In genomic region chr7:134515569-134516468, GRCh38 we compare ENCODE assay signal across 12 cellular contexts. TPM values are rescaled to one million over a fixed set of nuclear protein-coding genes. Genes with fewer than 3 reads are reported as not detected.
DNase-seq lines count a peak whose midpoint lies in the region; ATAC-seq and TF ChIP-seq lines count a peak whose summit lies in the region.
"Had no signal": no experiment of that assay in that cellular context is flagged by ENCODE, and none has a peak within 500 bp of the region (broad histone marks: within the 10 kb centered on the region; RNA-seq: fewer than 3 reads in every experiment).

No MANE protein-coding gene starts in this region.

- ATAC-seq in Panc1 (peak; percentile 70), gastrocnemius medialis (peak; percentile 86 to 90), GM21381 (IDR thresholded peaks at IDR 0.05; ENCODE audit: unreplicated experiment) (no peak), WTC11 (no peak)
- ATAC-seq: activated naive CD4-positive, alpha-beta T cell treated with anti-CD3 and anti-CD28 coated beads, Interleukin-2, amount 50 U/mL, for 72 hours had no signal

- TF ChIP-seq CTCF in Panc1 (IDR thresholded peaks at IDR 0.05) (no peak), epithelial cell of proximal tubule (conservative IDR thresholded peaks at IDR 0.05; ENCODE audit: low read depth, low read length) (no peak), gastrocnemius medialis (IDR thresholded peaks at IDR 0.05 in 4 of 5, conservative IDR thresholded peaks at IDR 0.05 in 1 of 5) (no peak), WTC11 (IDR thresholded peaks at IDR 0.05) (no peak)

- H3K4me1 ChIP-seq in Panc1 (ENCODE audit: control insufficient read depth, insufficient read depth, low read length) (peaks cover 5% of the 10 kb centered on the region; the same call in 1 of the 2 replicates), gastrocnemius medialis (peaks cover 24 to 40% of the 10 kb centered on the region in 2 donors)

- H3K9me3 Mint-ChIP-seq in activated naive CD4-positive, alpha-beta T cell treated with anti-CD3 and anti-CD28 coated beads, Interleukin-2, amount 10 ng/mL, durations not matched to agents 7 days and 5 days: no peaks in the 10 kb centered on the region
- H3K9me3 Mint-ChIP-seq in WTC11: no peaks in the 10 kb centered on the region
- H3K9me3 Mint-ChIP-seq: activated naive CD4-positive, alpha-beta T cell treated with anti-CD3 and anti-CD28 coated beads, Interleukin-2, amount 50 U/mL, for 72 hours had no signal

- POLR2A ChIA-PET in Panc1 (lab: Charles Lee): no interaction called here
- POLR2A ChIA-PET in WTC11 (lab: Charles Lee): no interaction called here

- CTCF ChIA-PET in Panc1 (lab: Charles Lee) (no interaction called here), WTC11 (lab: Charles Lee) (interaction anchor here (1.4 to 2.1 kb wide), 4 partner anchors 32 to 83 kb away, joined by 7 to 24 read pairs (median 12); partner anchors contain the start of gene AKR1B15)
- CTCF ChIA-PET in activated naive CD4-positive, alpha-beta T cell treated with anti-CD3 and anti-CD28 coated beads, Interleukin-2, amount 10 ng/mL, durations not matched to agents 7 days and 5 days (lab: Charles Lee): interaction anchor here (0.6 to 2.2 kb wide), 6 partner anchors 24 to 439 kb away, joined by 3 to 12 read pairs (median 4); no protein-coding TSS in a partner anchor

- intact Hi-C loops in Panc1 (cut with micrococcal nuclease; ENCODE audit: unreplicated experiment) (loop anchor here (2.0 kb wide), 1 partner anchor 91 kb away; no protein-coding TSS in a partner anchor), gastrocnemius medialis (cut with DNase I; ENCODE audit: low total_unique reads) (loop anchor here (1.0 to 2.0 kb wide), 3 partner anchors 17 to 199 kb away; partner anchors contain the start of gene SLC35B4)

- no TSS peak for BruUV-seq in Panc1 (replicated peaks; lab: Mats Ljungman, UMichigan)

- no peaks in the 10 kb centered on the region for H3K36me3 ChIP-seq in Panc1 (ENCODE audit: control insufficient read depth, insufficient read depth, low read length)
- H3K36me3 ChIP-seq in gastrocnemius medialis: no peaks in the 10 kb centered on the region

- H3K9me3 ChIP-seq in Panc1 (ENCODE audit: control insufficient read depth, insufficient read depth, low read depth, low read length) (no peaks in the 10 kb centered on the region), gastrocnemius medialis (no peaks in the 10 kb centered on the region)

- H3K27me3 Mint-ChIP-seq in activated naive CD4-positive, alpha-beta T cell treated with anti-CD3 and anti-CD28 coated beads, Interleukin-2, amount 10 ng/mL, durations not matched to agents 7 days and 5 days: peaks cover 19% of the 10 kb centered on the region
- peaks cover 6% of the 10 kb centered on the region for H3K27me3 Mint-ChIP-seq in WTC11 (ENCODE audit: low read depth)

- TF ChIP-seq POLR2A in gastrocnemius medialis (IDR thresholded peaks at IDR 0.05): no peak

- H3K4me1 Mint-ChIP-seq in activated naive CD4-positive, alpha-beta T cell treated with anti-CD3 and anti-CD28 coated beads, Interleukin-2, amount 10 ng/mL, durations not matched to agents 7 days and 5 days: no peaks in the 10 kb centered on the region
- H3K4me1 Mint-ChIP-seq in WTC11: peaks cover 5% of the 10 kb centered on the region

- H3K4me3 Mint-ChIP-seq in activated naive CD4-positive, alpha-beta T cell treated with anti-CD3 and anti-CD28 coated beads, Interleukin-2, amount 10 ng/mL, durations not matched to agents 7 days and 5 days: no peak overlapping the region
- no peak overlapping the region for H3K4me3 Mint-ChIP-seq in WTC11

- DNase-seq in GM03348 (ENCODE audit: low spot score): peak; percentile 79
- peak; percentile 81 for DNase-seq in Panc1 (ENCODE audit: low read depth, low spot score)
- DNase-seq in epithelial cell of proximal tubule (ENCODE audit: low read depth): peak; percentile 68
- DNase-seq in gastrocnemius medialis: peak; percentile 44 to 54
- DNase-seq in activated naive CD4-positive, alpha-beta T cell treated with anti-CD3 and anti-CD28 coated beads, Interleukin-2, amount 10 ng/mL, durations not matched to agents 7 days and 5 days: no peak
- no peak for DNase-seq in WTC11 (ENCODE audit: low spot score)
- DNase-seq in central memory CD4-positive, alpha-beta T cell: no peak
- DNase-seq: activated CD4-positive, CD25-positive, alpha-beta regulatory T cell treated with anti-CD3 and anti-CD28 coated beads, Interleukin-2, amount 50 U/mL, for 72 hours; NK-92 treated with Interleukin-12 subunit alpha and Interleukin-12 subunit beta, amount 100 ng/mL, for 24 hours had no signal

- H3K4me3 ChIP-seq in Panc1 (ENCODE audit: low read depth in 2 of 2, low read length in 2 of 2) (no peak overlapping the region), epithelial cell of proximal tubule (ENCODE audit: low read depth, low read length) (no peak overlapping the region), gastrocnemius medialis (peak overlapping the region in 3 of 4 donors; percentile 21 to 28 (median 23))

- H3K27ac Mint-ChIP-seq in activated naive CD4-positive, alpha-beta T cell treated with anti-CD3 and anti-CD28 coated beads, Interleukin-2, amount 10 ng/mL, durations not matched to agents 7 days and 5 days: no peak overlapping the region
- no peak overlapping the region for H3K27ac Mint-ChIP-seq in WTC11
- H3K27ac Mint-ChIP-seq: activated naive CD4-positive, alpha-beta T cell treated with anti-CD3 and anti-CD28 coated beads, Interleukin-2, amount 50 U/mL, for 72 hours had no signal

- in situ Hi-C loops in Panc1 (cut with HindIII; ENCODE audit: low pct_unique_long_range_greater_than_20kb, low sequenced_read_pairs) (no loop called here), gastrocnemius medialis (cut with MboI; ENCODE audit: low sequenced_read_pairs in 4 of 4) (loop anchor here (10.0 to 25.0 kb wide), 3 partner anchors 89 to 99 kb away; no protein-coding TSS in a partner anchor)

- H3K36me3 Mint-ChIP-seq in activated naive CD4-positive, alpha-beta T cell treated with anti-CD3 and anti-CD28 coated beads, Interleukin-2, amount 10 ng/mL, durations not matched to agents 7 days and 5 days: no peaks in the 10 kb centered on the region
- no peaks in the 10 kb centered on the region for H3K36me3 Mint-ChIP-seq in WTC11
- H3K36me3 Mint-ChIP-seq: activated naive CD4-positive, alpha-beta T cell treated with anti-CD3 and anti-CD28 coated beads, Interleukin-2, amount 50 U/mL, for 72 hours had no signal

- H3K27me3 ChIP-seq in Panc1 (ENCODE audit: control insufficient read depth, insufficient read depth, low read length): peaks cover 2% of the 10 kb centered on the region; the same call in 1 of the 2 replicates
- no peaks in the 10 kb centered on the region for H3K27me3 ChIP-seq in gastrocnemius medialis

- no peak overlapping the region for H3K27ac ChIP-seq in Panc1 (ENCODE audit: low read length)
- H3K27ac ChIP-seq in gastrocnemius medialis: peak overlapping the region; percentile 64 to 90 (median 82)
- H3K27ac ChIP-seq: KMS-11 had no signal

TF ChIP-seq in WTC11, 78 proteins besides CTCF, POLR2A, EP300 and RAD21 (continues in another document):
- TF ChIP-seq CBFB (CRISPR knock-in tag; IDR thresholded peaks at IDR 0.05; ENCODE audit: low read depth) (no peak), E2F1 (CRISPR knock-in tag; IDR thresholded peaks at IDR 0.05) (no peak), E2F5 (CRISPR knock-in tag; IDR thresholded peaks at IDR 0.05) (no peak), FOXP1 (CRISPR knock-in tag; IDR thresholded peaks at IDR 0.05; ENCODE audit: borderline replicate concordance) (no peak), KAT7 (CRISPR knock-in tag; IDR thresholded peaks at IDR 0.05; ENCODE audit: borderline replicate concordance) (no peak), MXD4 (CRISPR knock-in tag; IDR thresholded peaks at IDR 0.05; ENCODE audit: borderline replicate concordance) (no peak), TEAD1 (CRISPR knock-in tag; IDR thresholded peaks at IDR 0.05) (no peak)

RNA-seq across cellular contexts. Expression of gene AKR1B10, which starts 11.5 kb away (rescaled TPM):
- 0.18 TPM for total RNA-seq in Panc1 (2021; ENCODE audit: unreplicated experiment)
- not detected for polyA plus RNA-seq in Panc1 (2012; ENCODE audit: insufficient read length)
- not detected in 2 replicates for total RNA-seq in epithelial cell of proximal tubule
- total RNA-seq in gastrocnemius medialis: 1 to 10 TPM; 3.7 to 9.6 (median 6.2) TPM
- 0.18 to 0.22 TPM in 2 of 3 replicates, not detected in the other for total RNA-seq in WTC11 (2021)
- total RNA-seq: activated naive CD4-positive, alpha-beta T cell treated with anti-CD3 and anti-CD28 coated beads, Interleukin-2, amount 50 U/mL, for 72 hours had no signal

RNA-seq across cellular contexts. Expression of gene AKR1B15, which starts 33.1 kb away (rescaled TPM):
- total RNA-seq in Panc1 (2021; ENCODE audit: unreplicated experiment) (not detected), epithelial cell of proximal tubule (not detected in 2 replicates), gastrocnemius medialis (10 to 100 TPM in 2 of 4 donors, 1 to 10 TPM in 2; 1.9 to 77.5 (median 10.3) TPM), WTC11 (2021) (not detected in 3 replicates)
- polyA plus RNA-seq in Panc1 (2012; ENCODE audit: insufficient read length): not detected
- total RNA-seq: activated naive CD4-positive, alpha-beta T cell treated with anti-CD3 and anti-CD28 coated beads, Interleukin-2, amount 50 U/mL, for 72 hours had no signal

RNA-seq across cellular contexts. Expression of gene AKR1B1, which starts 56.9 kb away (rescaled TPM):
- total RNA-seq in Panc1 (2021; ENCODE audit: unreplicated experiment) (83.2 TPM), epithelial cell of proximal tubule (134 and 277 TPM in 2 replicates), gastrocnemius medialis (100 to 1,000 TPM in 1 of 4 donors, 10 to 100 TPM in 3; 87.3 to 119 (median 95.6) TPM), WTC11 (2021) (135 to 148 TPM (median 147 TPM) in 3 replicates)
- polyA plus RNA-seq in Panc1 (2012; ENCODE audit: insufficient read length): 113 TPM

Comparison
In these comparisons a context has a peak if more than half of its experiments do, and no peak if none do; other contexts are left out.
1. DNase-seq: peak in GM03348 (single experiment), Panc1 (single experiment), epithelial cell of proximal tubule (single experiment) and gastrocnemius medialis (2 of 2); none in activated naive CD4-positive, alpha-beta T cell treated with anti-CD3 and anti-CD28 coated beads, Interleukin-2, amount 10 ng/mL, durations not matched to agents 7 days and 5 days (single experiment), WTC11 (single experiment) and central memory CD4-positive, alpha-beta T cell (single experiment).
2. ATAC-seq: peak in Panc1 (single experiment) and gastrocnemius medialis (2 of 2); none in GM21381 (single experiment) and WTC11 (single experiment).
3. H3K4me3 ChIP-seq: peak in gastrocnemius medialis (3 of 4); none in Panc1 (0 of 2) and epithelial cell of proximal tubule (single experiment).